Comparison of ENCODE assay signal across 15 cellular contexts in genomic region chr16:11361043-11361442, GRCh38. TPM values are rescaled to one million over a fixed set of nuclear protein-coding genes. Genes with fewer than 3 reads are reported as not detected.
DNase-seq lines count a peak whose midpoint lies in the region; ATAC-seq, FAIRE-seq and TF ChIP-seq lines count a peak whose summit lies in the region.
"Had no signal": no experiment of that assay in that cellular context is flagged by ENCODE, and none has a peak within 500 bp of the region (broad histone marks: within the 10 kb centered on the region; RNA-seq: fewer than 3 reads in every experiment).

No MANE protein-coding gene starts in this region.

- H3K9ac ChIP-seq in GM23248: peak overlapping the region; percentile 12; the same call in 1 of the 2 replicates
- H3K9ac ChIP-seq in K562 (ENCODE audit: insufficient read depth in 1 of 2, low read depth in 2 of 2, low read length in 2 of 2): no peak overlapping the region

- H3K4me1 Mint-ChIP-seq in T-helper 1 cell treated with Interleukin-12 subunit alpha and Interleukin-12 subunit beta and Interleukin-4 antibody, amounts not matched to agents 30 μg/mL and 1 μg/mL, for 36 hours (ENCODE audit: low read depth): peaks cover 43% of the 10 kb centered on the region
- peaks cover 50 to 58% of the 10 kb centered on the region in 2 donors for H3K4me1 Mint-ChIP-seq in natural killer cell treated with Interleukin-12 subunit alpha and Interleukin-12 subunit beta and Interleukin-15 and Interleukin-18, amount 100 ng/mL, for 72 hours (ENCODE audit: low read depth in 2 of 2)

- H2AFZ ChIP-seq in GM23248 (no peak overlapping the region; the same call in 1 of the 2 replicates), K562 (ENCODE audit: low read depth, low read length) (peak overlapping the region; percentile 71)

- no peak for DNase-seq in T-helper 1 cell
- peak; percentile 64 for DNase-seq in GM23248
- no peak for DNase-seq in K562 (ENCODE audit: extremely low read depth in 1 of 4, low spot score in 3 of 4)
- no peak for DNase-seq in natural killer cell treated with Interleukin-12 subunit alpha and Interleukin-12 subunit beta and Interleukin-15 and Interleukin-18, amount 100 ng/mL, for 72 hours (ENCODE audit: low spot score)
- no peak for DNase-seq in COLO668 (lab: John Stamatoyannopoulos, UW; ENCODE audit: unreplicated experiment)
- no peak for DNase-seq in globus pallidus (ENCODE audit: low spot score)
- DNase-seq: 8988T; activated CD4-positive, alpha-beta T cell treated with anti-CD3 and anti-CD28 coated beads, Interleukin-2, amount 50 U/mL, for 48 hours; PC-3; stomach; SW 1271 had no signal

- CTCF ChIA-PET in K562 (lab: Yijun Ruan, JAX; ENCODE audit: low intra/inter-chr PET ratio): no interaction called here

- H3K9me2 ChIP-seq in GM23248 (ENCODE audit: insufficient read depth): no peaks in the 10 kb centered on the region

- H3K4me1 ChIP-seq in GM23248 (ENCODE audit: insufficient read depth): peaks cover 86% of the 10 kb centered on the region
- H3K4me1 ChIP-seq in K562 (replicated peaks in 1 of 2; ENCODE audit: control insufficient read depth in 2 of 2, insufficient read depth in 2 of 2, low read length in 2 of 2): peaks cover 7 to 37% of the 10 kb centered on the region in 2 experiments; a peak in 4 of 5 replicates

- peak overlapping the region; percentile 77 for H3K4me3 Mint-ChIP-seq in T-helper 1 cell treated with Interleukin-12 subunit alpha and Interleukin-12 subunit beta and Interleukin-4 antibody, amounts not matched to agents 30 μg/mL and 1 μg/mL, for 36 hours
- H3K4me3 Mint-ChIP-seq in natural killer cell treated with Interleukin-12 subunit alpha and Interleukin-12 subunit beta and Interleukin-15 and Interleukin-18, amount 100 ng/mL, for 72 hours: peak overlapping the region; percentile 70

- no TSS peak for BruUV-seq in K562 (replicated peaks; lab: Mats Ljungman, UMichigan)

- no peaks in the 10 kb centered on the region for H3K36me3 ChIP-seq in GM23248 (ENCODE audit: low read depth)
- H3K36me3 ChIP-seq in K562 (ENCODE audit: control insufficient read depth, insufficient read depth, low read length): no peaks in the 10 kb centered on the region
- H3K36me3 ChIP-seq: stomach had no signal

- H3K9me1 ChIP-seq in K562 (ENCODE audit: control insufficient read depth, insufficient read depth, low read length): no peaks in the 10 kb centered on the region

- H3K27me3 ChIP-seq in GM23248 (replicated peaks; ENCODE audit: insufficient read depth) (no peaks in the 10 kb centered on the region), K562 (ENCODE audit: control insufficient read depth in 2 of 2, insufficient read depth in 2 of 2, low read length in 2 of 2) (no peaks in the 10 kb centered on the region)

- ATAC-seq in K562: no peak
- ATAC-seq in natural killer cell treated with Interleukin-12 subunit alpha and Interleukin-12 subunit beta and Interleukin-15 and Interleukin-18, amount 100 ng/mL, for 72 hours: no peak
- ATAC-seq in HG02870 (IDR thresholded peaks at IDR 0.05; ENCODE audit: unreplicated experiment): no peak
- ATAC-seq: esophagus mucosa, PC-3, sciatic nerve had no signal

- H3K36me3 Mint-ChIP-seq in T-helper 1 cell treated with Interleukin-12 subunit alpha and Interleukin-12 subunit beta and Interleukin-4 antibody, amounts not matched to agents 30 μg/mL and 1 μg/mL, for 36 hours (ENCODE audit: low read depth): peaks cover 2% of the 10 kb centered on the region
- H3K36me3 Mint-ChIP-seq in natural killer cell treated with Interleukin-12 subunit alpha and Interleukin-12 subunit beta and Interleukin-15 and Interleukin-18, amount 100 ng/mL, for 72 hours: peaks cover under 1% of the 10 kb centered on the region

- in situ Hi-C loops in GM23248 (cut with MboI) (no loop called here), K562 (cut with MboI) (loop anchor here (5.0 kb wide), 1 partner anchor 394 kb away; no protein-coding TSS in a partner anchor)

- 19 to 24% methylated on average over 5 of the region's 5 CpGs for WGBS in GM23248 (ENCODE audit: low coverage in 1 of 2, low lambda C conversion rate in 2 of 2, missing lambda C conversion rate in 2 of 2), 2 experiments
- whole genome bisulfite sequencing in K562 (ENCODE audit: insufficient coverage, low coverage, missing lambda C conversion rate): 57% methylated on average over 5 of the region's 5 CpGs

- TF ChIP-seq RAD21 in K562 (CRISPR knock-in tag; conservative IDR thresholded peaks at IDR 0.05 in 1 of 2, IDR thresholded peaks at IDR 0.05 in 1 of 2): no peak

- peak overlapping the region; percentile 39 for H3K4me2 ChIP-seq in GM23248 (ENCODE audit: unreplicated experiment)
- no peak overlapping the region for H3K4me2 ChIP-seq in K562 (ENCODE audit: insufficient read depth, low read length)

- H3F3A ChIP-seq in GM23248 (ENCODE audit: insufficient read depth): peaks cover 54% of the 10 kb centered on the region

- H3K4me3 ChIP-seq in GM23248 (no peak overlapping the region), K562 (no peak overlapping the region)
- H3K4me3 ChIP-seq: stomach had no signal

- no peak for TF ChIP-seq EP300 in K562 (IDR thresholded peaks at IDR 0.05; ENCODE audit: low read length)

- H3K79me2 ChIP-seq in GM23248 (ENCODE audit: insufficient read depth): no peaks in the 10 kb centered on the region
- no peaks in the 10 kb centered on the region for H3K79me2 ChIP-seq in K562 (ENCODE audit: control insufficient read depth, insufficient read depth, low read length)

- TF ChIP-seq POLR2A in K562 (conservative IDR thresholded peaks at IDR 0.05): no peak

- intact Hi-C loops in K562 (cut with micrococcal nuclease): no loop called here

- POLR2A ChIA-PET in K562 (lab: Yijun Ruan, JAX): interaction anchor here (0.7 to 1.4 kb wide), 2 partner anchors 18 to 105 kb away, joined by 3 read pairs; partner anchors contain the start of gene SOCS1

- H4K20me1 ChIP-seq in GM23248 (ENCODE audit: insufficient read depth): no peaks in the 10 kb centered on the region
- no peaks in the 10 kb centered on the region for H4K20me1 ChIP-seq in K562 (replicated peaks; ENCODE audit: control insufficient read depth, insufficient read depth, low read length)

- H3K27ac ChIP-seq in GM23248 (peak overlapping the region; percentile 50), K562 (ENCODE audit: extremely low read depth, low read depth, low read length) (no peak overlapping the region)
- H3K27ac ChIP-seq: stomach had no signal

- H3K9me3 ChIP-seq in GM23248 (ENCODE audit: low read depth) (no peaks in the 10 kb centered on the region), K562 (replicated peaks; ENCODE audit: control insufficient read depth, insufficient read depth, low read depth, low read length) (no peaks in the 10 kb centered on the region)
- H3K9me3 ChIP-seq: stomach had no signal

- no peak overlapping the region for H3K27ac Mint-ChIP-seq in T-helper 1 cell treated with Interleukin-12 subunit alpha and Interleukin-12 subunit beta and Interleukin-4 antibody, amounts not matched to agents 30 μg/mL and 1 μg/mL, for 36 hours
- peak overlapping the region; percentile 5 to 83 for H3K27ac Mint-ChIP-seq in natural killer cell treated with Interleukin-12 subunit alpha and Interleukin-12 subunit beta and Interleukin-15 and Interleukin-18, amount 100 ng/mL, for 72 hours

- TF ChIP-seq CTCF in K562 (IDR thresholded peaks at IDR 0.05 in 2 of 3, conservative IDR thresholded peaks at IDR 0.05 in 1 of 3; ENCODE audit: insufficient read depth in 2 of 3, low read depth in 1 of 3, low read length in 3 of 3): no peak

- no peaks in the 10 kb centered on the region for H3K9me3 Mint-ChIP-seq in T-helper 1 cell treated with Interleukin-12 subunit alpha and Interleukin-12 subunit beta and Interleukin-4 antibody, amounts not matched to agents 30 μg/mL and 1 μg/mL, for 36 hours
- no peaks in the 10 kb centered on the region for H3K9me3 Mint-ChIP-seq in natural killer cell treated with Interleukin-12 subunit alpha and Interleukin-12 subunit beta and Interleukin-15 and Interleukin-18, amount 100 ng/mL, for 72 hours

- H3K27me3 Mint-ChIP-seq in T-helper 1 cell treated with Interleukin-12 subunit alpha and Interleukin-12 subunit beta and Interleukin-4 antibody, amounts not matched to agents 30 μg/mL and 1 μg/mL, for 36 hours (ENCODE audit: low read depth): peaks cover 51% of the 10 kb centered on the region
- H3K27me3 Mint-ChIP-seq in natural killer cell treated with Interleukin-12 subunit alpha and Interleukin-12 subunit beta and Interleukin-15 and Interleukin-18, amount 100 ng/mL, for 72 hours: peaks cover 23 to 30% of the 10 kb centered on the region in 2 donors

- no peak for FAIRE-seq in K562 (lab: Jason Lieb, UNC)

TF ChIP-seq in K562, 482 proteins besides CTCF, POLR2A, EP300 and RAD21 (continues in another document):
- no peak for TF ChIP-seq GATAD2A (IDR thresholded peaks at IDR 0.05)

RNA-seq across cellular contexts. Expression of gene RMI2, which starts 15.8 kb away (rescaled TPM):
- total RNA-seq in GM23248 (2014; rRNA removed; shearing (Covaris generic)): 8.5 and 20.6 TPM in 2 replicates
- polyA plus RNA-seq in GM23248 (2016; fragmentation: Nextera tagmentation; extraction: Ambion mirVana) (11.9 and 12.8 TPM in 2 replicates), K562 (2011; rRNA removed) (27.4 and 35.0 TPM in 2 replicates), K562 (2014; fragmentation: Illumina TruSeq; extraction: Trizol) (43.4 and 48.8 TPM in 2 replicates), K562 (2014; fragmentation: Nextera tagmentation; extraction: Ambion mirVana) (10 to 100 TPM in 1 of 2 experiments, 1 to 10 TPM in 1; 8.0 to 10.3 TPM), K562 (2014; rRNA removed) (32.5 and 36.9 TPM in 2 replicates)
- 15.0 and 19.5 TPM in 2 replicates for total RNA-seq in K562 (2011; cell fraction: chromatin; rRNA removed; ENCODE audit: low replicate concordance)
- total RNA-seq in K562 (2011; cell fraction: nucleolus; rRNA removed): 8.7 and 9.6 TPM in 2 replicates
- total RNA-seq in K562 (2011; cell fraction: nucleoplasm; rRNA removed): 13.8 and 19.5 TPM in 2 replicates
- total RNA-seq in K562 (2014; rRNA removed) (23.2 and 35.2 TPM in 2 replicates), K562 (2014; rRNA removed; fragmentation: Illumina TruSeq; extraction: Trizol) (32.6 and 39.9 TPM in 2 replicates), K562 (2015; rRNA removed; fragmentation: Illumina TruSeq; extraction: Trizol) (16.1 and 16.4 TPM in 2 replicates), K562 (2021) (33.7 and 38.8 TPM in 2 replicates)
- 12.1 and 25.8 TPM in 2 replicates for polyA plus RNA-seq in K562 (2011; cell fraction: cytosol; rRNA removed)
- 9.6 and 15.0 TPM in 2 replicates for polyA plus RNA-seq in K562 (2011; cell fraction: nucleus; rRNA removed)
- 37.1 and 50.2 TPM in 2 replicates for polyA plus RNA-seq in K562 (2012)
- 18.2 and 19.3 TPM in 2 replicates for polyA minus RNA-seq in K562 (2011; rRNA and poly(A)+ RNA removed)
- 7.6 and 8.6 TPM in 2 replicates for polyA minus RNA-seq in K562 (2011; cell fraction: cytosol; rRNA and poly(A)+ RNA removed)
- 3.9 and 8.6 TPM in 2 replicates for polyA minus RNA-seq in K562 (2011; cell fraction: nucleus; rRNA and poly(A)+ RNA removed)
- total RNA-seq in natural killer cell treated with Interleukin-12 subunit alpha and Interleukin-12 subunit beta and Interleukin-15 and Interleukin-18, amount 100 ng/mL, for 72 hours: 10 to 100 TPM; 11.6 to 15.2 TPM
